Comparison of ENCODE assay signal across 10 cellular contexts in genomic region chr11:105045897-105046296, GRCh38. TPM values are rescaled to one million over a fixed set of nuclear protein-coding genes. Genes with fewer than 3 reads are reported as not detected.
DNase-seq lines count a peak whose midpoint lies in the region; ATAC-seq, FAIRE-seq and TF ChIP-seq lines count a peak whose summit lies in the region.
"Had no signal": no experiment of that assay in that cellular context is flagged by ENCODE, and none has a peak within 500 bp of the region (broad histone marks: within the 10 kb centered on the region; RNA-seq: fewer than 3 reads in every experiment).

No MANE protein-coding gene starts in this region.

- H3F3A ChIP-seq in GM23248 (ENCODE audit: insufficient read depth) = peaks cover 12% of the 10 kb centered on the region

- H3K4me3 ChIP-seq in ACC112 (ENCODE audit: low read depth, low read length) = peak overlapping the region; percentile 71
- no peak overlapping the region for H3K4me3 ChIP-seq in GM23248
- H3K4me3 ChIP-seq in astrocyte (ENCODE audit: insufficient read depth, low read depth, low read length) = no peak overlapping the region

- no peaks in the 10 kb centered on the region for H3K27me3 ChIP-seq in ACC112 (ENCODE audit: insufficient read depth, low read length)
- no peaks in the 10 kb centered on the region for H3K27me3 ChIP-seq in GM23248 (replicated peaks; ENCODE audit: insufficient read depth)
- no peaks in the 10 kb centered on the region for H3K27me3 ChIP-seq in astrocyte (ENCODE audit: insufficient read depth, low read length)

- H3K27me3 Mint-ChIP-seq in astrocyte (ENCODE audit: low read depth, unreplicated experiment) (no peaks in the 10 kb centered on the region), memory B cell (no peaks in the 10 kb centered on the region)

- no peak overlapping the region for H3K9ac ChIP-seq in GM23248
- H3K9ac ChIP-seq in astrocyte (ENCODE audit: low read length) = no peak overlapping the region

- H3K27ac Mint-ChIP-seq in astrocyte (ENCODE audit: unreplicated experiment) (peak overlapping the region; percentile 64), memory B cell (peak overlapping the region; percentile 97)

- H3K4me1 Mint-ChIP-seq in astrocyte (ENCODE audit: low read depth, unreplicated experiment) (peaks cover 20% of the 10 kb centered on the region), memory B cell (peaks cover 31% of the 10 kb centered on the region)

- H3K9me3 ChIP-seq in GM23248 (ENCODE audit: low read depth) (no peaks in the 10 kb centered on the region), astrocyte (ENCODE audit: insufficient read depth, low read depth, low read length) (no peaks in the 10 kb centered on the region)

- in situ Hi-C loops in GM23248 (cut with MboI) = no loop called here

- H3K9me2 ChIP-seq in GM23248 (ENCODE audit: insufficient read depth) = no peaks in the 10 kb centered on the region

- H3K36me3 Mint-ChIP-seq in astrocyte (ENCODE audit: low read depth, unreplicated experiment) = no peaks in the 10 kb centered on the region
- H3K36me3 Mint-ChIP-seq in memory B cell = peaks cover 10% of the 10 kb centered on the region

- H4K20me1 ChIP-seq in GM23248 (ENCODE audit: insufficient read depth) = no peaks in the 10 kb centered on the region
- H4K20me1 ChIP-seq in astrocyte (ENCODE audit: insufficient read depth, low read length) = no peaks in the 10 kb centered on the region

- H3K27ac ChIP-seq in ACC112 (ENCODE audit: low read depth, low read length) (peak overlapping the region; percentile 77), GM23248 (peak overlapping the region; percentile 80; the same call in 1 of the 2 replicates), astrocyte (ENCODE audit: low read depth, low read length) (no peak overlapping the region)

- H3K4me2 ChIP-seq in GM23248 (ENCODE audit: unreplicated experiment) (peak overlapping the region; percentile 36), astrocyte (ENCODE audit: low read length) (no peak overlapping the region)

- no peak for FAIRE-seq in astrocyte (lab: Jason Lieb, UNC)
- FAIRE-seq in GM19239 (lab: Jason Lieb, UNC) = no peak
- FAIRE-seq: small intestine had no signal

- no peak for ATAC-seq in memory B cell (ENCODE audit: low read depth)
- no peak for ATAC-seq in GM19035 (IDR thresholded peaks at IDR 0.05; ENCODE audit: unreplicated experiment)
- no peak for ATAC-seq in HG03095 (IDR thresholded peaks at IDR 0.05; ENCODE audit: unreplicated experiment)
- no peak for ATAC-seq in HG02588 (IDR thresholded peaks at IDR 0.05; ENCODE audit: unreplicated experiment)

- H3K9me3 Mint-ChIP-seq in astrocyte (ENCODE audit: unreplicated experiment) (peaks cover 2% of the 10 kb centered on the region), memory B cell (no peaks in the 10 kb centered on the region)

- no peak overlapping the region for H3K4me3 Mint-ChIP-seq in astrocyte (ENCODE audit: unreplicated experiment)
- peak overlapping the region; percentile 69 for H3K4me3 Mint-ChIP-seq in memory B cell

- H3K79me2 ChIP-seq in ACC112 (ENCODE audit: control insufficient read depth, insufficient read depth, low read length, unreplicated experiment) (no peaks in the 10 kb centered on the region), GM23248 (ENCODE audit: insufficient read depth) (no peaks in the 10 kb centered on the region), astrocyte (ENCODE audit: insufficient read depth, low read length) (no peaks in the 10 kb centered on the region)

- WGBS in GM23248 (ENCODE audit: low coverage in 1 of 2, low lambda C conversion rate in 2 of 2, missing lambda C conversion rate in 2 of 2), 2 experiments = 22 to 24% methylated on average over 4 of the region's 4 CpGs

- H3K4me1 ChIP-seq in ACC112 (ENCODE audit: control insufficient read depth, insufficient read depth, low read length, unreplicated experiment) (peaks cover 18% of the 10 kb centered on the region), GM23248 (ENCODE audit: insufficient read depth) (peaks cover 21% of the 10 kb centered on the region), astrocyte (ENCODE audit: insufficient read depth, low read length) (no peaks in the 10 kb centered on the region)

- TF ChIP-seq CTCF in astrocyte (IDR thresholded peaks at IDR 0.05; ENCODE audit: insufficient read depth, low read depth, low read length) = no peak

- peak; percentile 62 for DNase-seq in GM23248
- DNase-seq in astrocyte (ENCODE audit: low read depth) = no peak
- no peak for DNase-seq in memory B cell (ENCODE audit: low spot score in 2 of 2)
- DNase-seq in GM19239 (ENCODE audit: insufficient read length, low spot score) = no peak
- DNase-seq: NCI-H1417 treated with DMSO at 0.1 percent for 48 hours had no signal

- H3K36me3 ChIP-seq in ACC112 (ENCODE audit: insufficient read depth, low read length) (no peaks in the 10 kb centered on the region), GM23248 (ENCODE audit: low read depth) (no peaks in the 10 kb centered on the region), astrocyte (ENCODE audit: insufficient read depth, low read length) (no peaks in the 10 kb centered on the region)

- H2AFZ ChIP-seq in ACC112 (ENCODE audit: low read length, unreplicated experiment) = peak overlapping the region; percentile 19
- H2AFZ ChIP-seq in GM23248 = 0 out of 2 replicates have a peak overlapping the region, but pooled peaks have one; percentile 20
- no peak overlapping the region for H2AFZ ChIP-seq in astrocyte (ENCODE audit: low read depth, low read length)

RNA-seq across cellular contexts. Expression of gene CARD16, which starts 0.8 kb away (rescaled TPM):
- total RNA-seq in GM23248 (2014; rRNA removed; shearing (Covaris generic)) = not detected in 2 replicates
- polyA plus RNA-seq in GM23248 (2016; fragmentation: Nextera tagmentation; extraction: Ambion mirVana) = not detected in 2 replicates
- 1.6 and 2.0 TPM in 2 replicates for total RNA-seq in astrocyte

RNA-seq across cellular contexts. Expression of gene CASP1, which starts 11.0 kb away (rescaled TPM):
- 2.7 and 5.7 TPM in 2 replicates for total RNA-seq in GM23248 (2014; rRNA removed; shearing (Covaris generic))
- 9.7 and 9.9 TPM in 2 replicates for polyA plus RNA-seq in GM23248 (2016; fragmentation: Nextera tagmentation; extraction: Ambion mirVana)
- total RNA-seq in astrocyte = 1.6 and 1.9 TPM in 2 replicates

RNA-seq across cellular contexts. Expression of gene CASP5, which starts 22.9 kb away (rescaled TPM):
- total RNA-seq in GM23248 (2014; rRNA removed; shearing (Covaris generic)) = not detected in 2 replicates
- polyA plus RNA-seq in GM23248 (2016; fragmentation: Nextera tagmentation; extraction: Ambion mirVana) = not detected in 2 replicates
- not detected in 2 replicates for total RNA-seq in astrocyte
